In genomic region chr9:107336718-107337360, GRCh38 we compare ENCODE assay signal across 12 cellular contexts. TPM values are rescaled to one million over a fixed set of nuclear protein-coding genes. Genes with fewer than 3 reads are reported as not detected.
DNase-seq lines count a peak whose midpoint lies in the region; ATAC-seq, FAIRE-seq and TF ChIP-seq lines count a peak whose summit lies in the region.
"Had no signal": no experiment of that assay in that cellular context is flagged by ENCODE, and none has a peak within 500 bp of the region (broad histone marks: within the 10 kb centered on the region; RNA-seq: fewer than 3 reads in every experiment).

No MANE protein-coding gene starts in this region.

- H3K9me3 ChIP-seq in K562 (replicated peaks; ENCODE audit: control insufficient read depth, insufficient read depth, low read depth, low read length) (no peaks in the 10 kb centered on the region), lower lobe of right lung (no peaks in the 10 kb centered on the region)

- peaks cover 15% of the 10 kb centered on the region for H3K27me3 Mint-ChIP-seq in GM23338 (ENCODE audit: insufficient read depth, low read depth, poor library complexity)
- H3K27me3 Mint-ChIP-seq: brain had no signal

- intact Hi-C loops in K562 (cut with micrococcal nuclease) (no loop called here), lower lobe of right lung (cut with DNase I) (no loop called here)

- no peak for TF ChIP-seq EP300 in K562 (IDR thresholded peaks at IDR 0.05; ENCODE audit: low read length)

- no peak for TF ChIP-seq CTCF in AG04449 (IDR thresholded peaks at IDR 0.05; ENCODE audit: insufficient read depth, low read length, missing control alignments)
- TF ChIP-seq CTCF in GM23338 (conservative IDR thresholded peaks at IDR 0.05; ENCODE audit: low read depth in 2 of 2): no peak
- TF ChIP-seq CTCF in K562 (IDR thresholded peaks at IDR 0.05 in 2 of 3, conservative IDR thresholded peaks at IDR 0.05 in 1 of 3; ENCODE audit: insufficient read depth in 2 of 3, low read depth in 1 of 3, low read length in 3 of 3): no peak
- no peak for TF ChIP-seq CTCF in lower lobe of right lung (IDR thresholded peaks at IDR 0.05)
- no peak for TF ChIP-seq CTCF in GM10266 (IDR thresholded peaks at IDR 0.05; ENCODE audit: control insufficient read depth, insufficient read depth, low read depth, missing control alignments)

- no peaks in the 10 kb centered on the region; the same call in 2 of the 3 replicates for H3K9me3 Mint-ChIP-seq in GM23338

- peak; percentile 8; the same call in 1 of the 3 replicates for ATAC-seq in GM23338
- ATAC-seq in K562: no peak
- ATAC-seq in lower lobe of right lung: peak; percentile 55 to 60
- ATAC-seq in HG02763 (IDR thresholded peaks at IDR 0.05; ENCODE audit: unreplicated experiment): no peak
- no peak for ATAC-seq in HG03378 (IDR thresholded peaks at IDR 0.05; ENCODE audit: unreplicated experiment)

- POLR2A ChIA-PET in AG04449 (lab: Yijun Ruan, JAX) (interaction anchor here (1.2 kb wide), 1 partner anchor 33 kb away, joined by 4 read pairs; no protein-coding TSS in a partner anchor), K562 (lab: Yijun Ruan, JAX) (interaction anchor here (0.8 kb wide), 1 partner anchor 76 kb away, joined by 4 read pairs; no protein-coding TSS in a partner anchor)

- H3K36me3 Mint-ChIP-seq in GM23338 (ENCODE audit: low read depth): peaks cover 45% of the 10 kb centered on the region

- H3K27me3 ChIP-seq in GM23338 (ENCODE audit: insufficient read depth): no peaks in the 10 kb centered on the region
- no peaks in the 10 kb centered on the region for H3K27me3 ChIP-seq in K562 (ENCODE audit: control insufficient read depth in 2 of 2, insufficient read depth in 2 of 2, low read length in 2 of 2)
- no peaks in the 10 kb centered on the region for H3K27me3 ChIP-seq in lower lobe of right lung (ENCODE audit: low read depth)

- DNase-seq in AG04449 (ENCODE audit: low read depth, low spot score) (peak; percentile 12), GM23338 (ENCODE audit: low spot score) (no peak), K562 (ENCODE audit: extremely low read depth in 1 of 4, low spot score in 3 of 4) (no peak), lower lobe of right lung (no peak), GM10266 (ENCODE audit: extremely low spot score) (no peak)
- no peak for DNase-seq in activated CD8-positive, alpha-beta memory T cell treated with anti-CD3 and anti-CD28 coated beads, Interleukin-2, amount 50 U/mL, for 4 hours
- DNase-seq: DMS79, NCI-H187, T1000 had no signal

- TF ChIP-seq RAD21 in K562 (CRISPR knock-in tag; conservative IDR thresholded peaks at IDR 0.05 in 1 of 2, IDR thresholded peaks at IDR 0.05 in 1 of 2): no peak

- H3K79me2 ChIP-seq in GM23338 (replicated peaks; ENCODE audit: insufficient read depth) (no peaks in the 10 kb centered on the region), K562 (ENCODE audit: control insufficient read depth, insufficient read depth, low read length) (no peaks in the 10 kb centered on the region)

- H3K9me1 ChIP-seq in K562 (ENCODE audit: control insufficient read depth, insufficient read depth, low read length): no peaks in the 10 kb centered on the region

- H4K20me1 ChIP-seq in GM23338 (replicated peaks; ENCODE audit: insufficient read depth) (peaks cover 14% of the 10 kb centered on the region), K562 (replicated peaks; ENCODE audit: control insufficient read depth, insufficient read depth, low read length) (no peaks in the 10 kb centered on the region; the same call in 1 of the 2 replicates)

- no peak overlapping the region for H2AFZ ChIP-seq in GM23338
- no peak overlapping the region for H2AFZ ChIP-seq in K562 (ENCODE audit: low read depth, low read length)

- no peak overlapping the region for H3K4me2 ChIP-seq in GM23338
- no peak overlapping the region for H3K4me2 ChIP-seq in K562 (ENCODE audit: insufficient read depth, low read length)

- H3K27ac ChIP-seq in GM23338 (ENCODE audit: low read depth) (no peak overlapping the region), K562 (ENCODE audit: extremely low read depth, low read depth, low read length) (no peak overlapping the region), lower lobe of right lung (no peak overlapping the region)

- 0 out of 2 replicates have a peak, but pooled peaks have one; percentile 36 for TF ChIP-seq POLR2A in K562 (conservative IDR thresholded peaks at IDR 0.05)

- CTCF ChIA-PET in AG04449 (lab: Yijun Ruan, JAX) (interaction anchor here (0.7 to 6.9 kb wide), 6 partner anchors 8 to 201 kb away, joined by 3 to 47 read pairs (median 4); no protein-coding TSS in a partner anchor), K562 (lab: Yijun Ruan, JAX; ENCODE audit: low intra/inter-chr PET ratio) (no interaction called here)

- no peak overlapping the region for H3K4me3 Mint-ChIP-seq in GM23338
- H3K4me3 Mint-ChIP-seq: brain had no signal

- peaks cover 8% of the 10 kb centered on the region; the same call in 1 of the 2 replicates for H3K36me3 ChIP-seq in GM23338 (ENCODE audit: insufficient read depth)
- peaks cover 67% of the 10 kb centered on the region for H3K36me3 ChIP-seq in K562 (ENCODE audit: control insufficient read depth, insufficient read depth, low read length)
- peaks cover 28% of the 10 kb centered on the region for H3K36me3 ChIP-seq in lower lobe of right lung

- no peaks in the 10 kb centered on the region for H3K9me2 ChIP-seq in GM23338 (ENCODE audit: insufficient read depth)

- no peak overlapping the region for H3K9ac ChIP-seq in K562 (ENCODE audit: insufficient read depth in 1 of 2, low read depth in 2 of 2, low read length in 2 of 2)

- BruUV-seq in K562 (replicated peaks; lab: Mats Ljungman, UMichigan): no TSS peak

- 91% methylated on average over 5 of the region's 6 CpGs for WGBS in K562 (ENCODE audit: insufficient coverage, low coverage, missing lambda C conversion rate)

- peaks cover 9% of the 10 kb centered on the region for H3K4me1 Mint-ChIP-seq in GM23338

- H3K4me1 ChIP-seq in GM23338 (ENCODE audit: insufficient read depth): no peaks in the 10 kb centered on the region; the same call in 1 of the 2 replicates
- no peaks in the 10 kb centered on the region; a peak in 1 of 5 replicates for H3K4me1 ChIP-seq in K562 (replicated peaks in 1 of 2; ENCODE audit: control insufficient read depth in 2 of 2, insufficient read depth in 2 of 2, low read length in 2 of 2)
- peaks cover 10% of the 10 kb centered on the region for H3K4me1 ChIP-seq in lower lobe of right lung

- 0 out of 2 replicates have a peak, but pooled peaks cover 4% of the 10 kb centered on the region for H3F3A ChIP-seq in GM23338 (replicated peaks; ENCODE audit: low read depth)

- H3K4me3 ChIP-seq in AG04449 (ENCODE audit: low read depth, low read length) (no peak overlapping the region), GM23338 (no peak overlapping the region), K562 (no peak overlapping the region), lower lobe of right lung (no peak overlapping the region)

- in situ Hi-C loops in K562 (cut with MboI): no loop called here

- no peak for FAIRE-seq in K562 (lab: Jason Lieb, UNC)

- H3K27ac Mint-ChIP-seq in GM23338: peak overlapping the region; percentile 81; the same call in 1 of the 2 replicates

TF ChIP-seq in GM23338, 12 proteins besides CTCF, POLR2A, EP300 and RAD21:
- TF ChIP-seq ZNF114 (CRISPR knock-in tag; IDR thresholded peaks at IDR 0.05): no peak
- no peak for TF ChIP-seq POLR2AphosphoS5 (IDR thresholded peaks at IDR 0.05; ENCODE audit: low read depth)
- no peak for TF ChIP-seq STAT1 (IDR thresholded peaks at IDR 0.05; ENCODE audit: unreplicated experiment)

TF ChIP-seq in K562, 482 proteins besides CTCF, POLR2A, EP300 and RAD21 (continues in another document):
- peak; percentile 15 for TF ChIP-seq POLR2B (IDR thresholded peaks at IDR 0.05; ENCODE audit: low read depth, partially characterized antibody)
- TF ChIP-seq GTF3C2 (IDR thresholded peaks at IDR 0.05; ENCODE audit: borderline replicate concordance, extremely low read depth, insufficient read length): no peak

RNA-seq across cellular contexts. Expression of gene RAD23B, which starts 53.8 kb away (rescaled TPM):
- 117 and 137 TPM in 2 replicates for total RNA-seq in GM23338 (2014; rRNA removed; shearing (Covaris generic))
- 31.1 and 33.1 TPM in 2 replicates for polyA plus RNA-seq in GM23338 (2016; fragmentation: Nextera tagmentation; extraction: Ambion mirVana)
- total RNA-seq in K562 (2011; cell fraction: chromatin; rRNA removed; ENCODE audit: low replicate concordance): 35.9 and 44.5 TPM in 2 replicates
- total RNA-seq in K562 (2011; cell fraction: nucleolus; rRNA removed): 23.2 and 23.3 TPM in 2 replicates
- 33.0 and 46.1 TPM in 2 replicates for total RNA-seq in K562 (2011; cell fraction: nucleoplasm; rRNA removed)
- total RNA-seq in K562 (2014; rRNA removed): 43.9 and 47.6 TPM in 2 replicates
- total RNA-seq in K562 (2014; rRNA removed; fragmentation: Illumina TruSeq; extraction: Trizol): 133 and 144 TPM in 2 replicates
- 108 and 114 TPM in 2 replicates for total RNA-seq in K562 (2015; rRNA removed; fragmentation: Illumina TruSeq; extraction: Trizol)
- total RNA-seq in K562 (2021): 129 and 134 TPM in 2 replicates
- polyA plus RNA-seq in K562 (2011; rRNA removed): 128 and 165 TPM in 2 replicates
- polyA plus RNA-seq in K562 (2011; cell fraction: cytosol; rRNA removed): 87.8 and 95.1 TPM in 2 replicates
- 40.4 and 42.4 TPM in 2 replicates for polyA plus RNA-seq in K562 (2011; cell fraction: nucleus; rRNA removed)
- polyA plus RNA-seq in K562 (2012): 61.4 and 102 TPM in 2 replicates
- 141 and 184 TPM in 2 replicates for polyA plus RNA-seq in K562 (2014; fragmentation: Illumina TruSeq; extraction: Trizol)
- polyA plus RNA-seq in K562 (2014; fragmentation: Nextera tagmentation; extraction: Ambion mirVana): 10 to 100 TPM; 14.5 to 30.4 TPM
- 86.3 and 86.9 TPM in 2 replicates for polyA plus RNA-seq in K562 (2014; rRNA removed)
- polyA minus RNA-seq in K562 (2011; rRNA and poly(A)+ RNA removed): 139 and 204 TPM in 2 replicates
- 116 and 172 TPM in 2 replicates for polyA minus RNA-seq in K562 (2011; cell fraction: cytosol; rRNA and poly(A)+ RNA removed)
- polyA minus RNA-seq in K562 (2011; cell fraction: nucleus; rRNA and poly(A)+ RNA removed): 19.4 and 33.5 TPM in 2 replicates
- total RNA-seq in lower lobe of right lung: 95.4 TPM

Comparison
In these comparisons a context has a peak if more than half of its experiments do, and no peak if none do; other contexts are left out.
1. ATAC-seq: peak in GM23338 (single experiment) and lower lobe of right lung (2 of 2); none in K562 (single experiment), HG02763 (single experiment) and HG03378 (single experiment).